ENCODE assay signal across 1 cellular context in genomic region chr6:35920793-35921732, GRCh38.
A peak's percentile ranks its signal among the peaks of the same experiment; 100 is the strongest.
TF ChIP-seq lines count a peak whose summit lies in the region.

SRPK1 (minus strand) TSS chr6:35921098; CDS start chr6:35921056, 42 bp downstream.

TF ChIP-seq in K562, 482 proteins besides CTCF, POLR2A, EP300 and RAD21 (continued from another document and continues in another):
- TF ChIP-seq AFF4 (CRISPR knock-in tag; IDR thresholded peaks at IDR 0.05): peak; percentile 93; the same call in 1 of the 2 replicates
- TF ChIP-seq PHF8 (IDR thresholded peaks at IDR 0.05; ENCODE audit: borderline replicate concordance, low read length): peak; percentile 86; the same call in 1 of the 2 replicates
- peak; percentile 89 for TF ChIP-seq RBM25 (IDR thresholded peaks at IDR 0.05; ENCODE audit: low read depth, low read length, severe bottlenecking)
- TF ChIP-seq RNF2 (IDR thresholded peaks at IDR 0.05): no peak
- TF ChIP-seq GABPA (tag; conservative IDR thresholded peaks at IDR 0.05; ENCODE audit: low read depth): no peak
- TF ChIP-seq E2F4 (CRISPR knock-in tag; IDR thresholded peaks at IDR 0.05; ENCODE audit: low read depth): peak; percentile 89
- TF ChIP-seq EGR1 (conservative IDR thresholded peaks at IDR 0.05): peak; percentile 94
- peak in 1 of 2 experiments; percentile 65; a peak in 1 of 4 replicates for TF ChIP-seq TBL1XR1 (IDR thresholded peaks at IDR 0.05; ENCODE audit: low read length in 2 of 2)
- TF ChIP-seq THAP12 (CRISPR knock-in tag; IDR thresholded peaks at IDR 0.05): peak; percentile 89
- TF ChIP-seq PREB (CRISPR knock-in tag; IDR thresholded peaks at IDR 0.05): no peak
- TF ChIP-seq NCOA2 (IDR thresholded peaks at IDR 0.05; ENCODE audit: partially characterized antibody in 2 of 2): no peak
- TF ChIP-seq SAP30 (IDR thresholded peaks at IDR 0.05; ENCODE audit: borderline replicate concordance, insufficient read depth, low read depth, low read length, poor library complexity, severe bottlenecking): no peak
- no peak for TF ChIP-seq PRPF4 (IDR thresholded peaks at IDR 0.05; ENCODE audit: insufficient read depth, low read depth, low read length, poor library complexity, severe bottlenecking)
- TF ChIP-seq E4F1 (CRISPR knock-in tag; IDR thresholded peaks at IDR 0.05; ENCODE audit: borderline replicate concordance): no peak
- no peak for TF ChIP-seq COPS2 (conservative IDR thresholded peaks at IDR 0.05)
- no peak; the same call in 1 of the 2 replicates for TF ChIP-seq ZSCAN32 (CRISPR knock-in tag; IDR thresholded peaks at IDR 0.05)
- TF ChIP-seq ZNF695 (CRISPR knock-in tag; IDR thresholded peaks at IDR 0.05): no peak
- no peak for TF ChIP-seq TSC22D4 (tag; IDR thresholded peaks at IDR 0.05)
- peak; percentile 51 for TF ChIP-seq BHLHE40 (IDR thresholded peaks at IDR 0.05; ENCODE audit: low read length)
- TF ChIP-seq DIDO1 (tag; IDR thresholded peaks at IDR 0.05; ENCODE audit: low read depth): no peak
- no peak for TF ChIP-seq DDX20 (tag; IDR thresholded peaks at IDR 0.05; ENCODE audit: low read depth)
- peak; percentile 87 for TF ChIP-seq KDM5B (IDR thresholded peaks at IDR 0.05; ENCODE audit: insufficient replicate concordance, low read depth, low read length)
- TF ChIP-seq ZNF174 (CRISPR knock-in tag; IDR thresholded peaks at IDR 0.05): no peak
- 0 out of 4 replicates have a peak, but pooled peaks of 1 of the 2 experiments have one; percentile 30 for TF ChIP-seq MLLT1 (IDR thresholded peaks at IDR 0.05)
- TF ChIP-seq ASH1L (IDR thresholded peaks at IDR 0.05; ENCODE audit: borderline replicate concordance, low read depth, partially characterized antibody): peak; percentile 50
- TF ChIP-seq SAFB2 (IDR thresholded peaks at IDR 0.05; ENCODE audit: borderline replicate concordance, low read depth, low read length, severe bottlenecking): no peak
- TF ChIP-seq ARID2 (IDR thresholded peaks at IDR 0.05): no peak
- no peak for TF ChIP-seq PHB (CRISPR knock-in tag; IDR thresholded peaks at IDR 0.05)
- TF ChIP-seq E2F8 (IDR thresholded peaks at IDR 0.05; ENCODE audit: low read depth, partially characterized antibody): peak; percentile 34
- TF ChIP-seq GABPB1 (CRISPR knock-in tag; IDR thresholded peaks at IDR 0.05): peak; percentile 64; the same call in 1 of the 2 replicates
- no peak for TF ChIP-seq PTRF (tag; IDR thresholded peaks at IDR 0.05)
- peak in 1 of 2 experiments; percentile 80; a peak in 3 of 4 replicates for TF ChIP-seq HDAC1 (IDR thresholded peaks at IDR 0.05)
- TF ChIP-seq E2F6 (IDR thresholded peaks at IDR 0.05; ENCODE audit: borderline replicate concordance in 1 of 2, extremely low read depth in 1 of 2, insufficient read depth in 1 of 2, insufficient read length in 1 of 2, low read depth in 1 of 2, low read length in 1 of 2, poor library complexity in 1 of 2, severe bottlenecking in 1 of 2): peak; percentile 92 to 93
- TF ChIP-seq SRF (CRISPR knock-in tag; IDR thresholded peaks at IDR 0.05): peak in 1 of 2 experiments; percentile 78; a peak in 2 of 4 replicates
- peak; percentile 84 for TF ChIP-seq TFAP4 (CRISPR knock-in tag; IDR thresholded peaks at IDR 0.05; ENCODE audit: borderline replicate concordance)
- TF ChIP-seq TAF9B (IDR thresholded peaks at IDR 0.05; ENCODE audit: partially characterized antibody): no peak
- TF ChIP-seq ZNF274 (IDR thresholded peaks at IDR 0.05; ENCODE audit: borderline replicate concordance, low read depth, low read length): no peak
- no peak for TF ChIP-seq CHCHD3 (CRISPR knock-in tag; IDR thresholded peaks at IDR 0.05)
- TF ChIP-seq NFE2L1 (tag; IDR thresholded peaks at IDR 0.05; ENCODE audit: borderline replicate concordance, low read depth): no peak; the same call in 1 of the 2 replicates
- TF ChIP-seq ZNF780A (CRISPR knock-in tag; IDR thresholded peaks at IDR 0.05): no peak
- 0 out of 2 replicates have a peak, but pooled peaks have one; percentile 41 for TF ChIP-seq ZNF551 (CRISPR knock-in tag; IDR thresholded peaks at IDR 0.05)
